Comparison of ENCODE assay signal across 10 cellular contexts in the genomic region with DNA sequence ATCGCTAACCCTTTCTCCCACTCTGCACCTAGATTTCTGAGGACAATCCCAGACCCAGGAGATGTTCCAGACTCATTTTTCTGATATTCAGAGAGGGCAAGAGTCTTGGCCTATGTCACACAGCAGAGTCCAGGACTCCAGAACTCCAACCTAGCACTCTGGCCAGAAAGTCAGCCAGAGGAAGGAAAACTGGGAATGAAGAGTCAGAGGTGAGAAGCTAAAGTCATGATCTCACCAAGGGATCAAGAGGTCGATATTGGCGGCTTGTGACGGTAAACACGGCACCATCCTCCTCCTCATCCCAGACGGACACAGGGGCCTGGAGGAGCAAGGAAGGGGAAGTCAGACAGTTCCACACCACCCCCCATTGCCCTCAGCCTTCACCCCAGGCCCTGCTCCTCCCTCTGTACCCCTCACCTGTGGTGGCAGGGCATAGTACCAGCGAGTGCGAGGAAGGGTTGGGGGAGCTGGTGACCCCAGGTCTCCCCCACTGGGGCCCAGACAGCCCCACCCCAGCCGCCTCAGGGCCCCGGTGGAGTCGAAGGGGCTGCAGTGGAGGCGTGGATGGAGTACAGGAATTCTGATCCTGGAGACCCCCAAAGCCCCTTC. TPM values are rescaled to one million over a fixed set of nuclear protein-coding genes. Genes with fewer than 3 reads are reported as not detected.
DNase-seq lines count a peak whose midpoint lies in the region; ATAC-seq, FAIRE-seq and TF ChIP-seq lines count a peak whose summit lies in the region.
"Had no signal": no experiment of that assay in that cellular context is flagged by ENCODE, and none has a peak within 500 bp of the region (broad histone marks: within the 10 kb centered on the region; RNA-seq: fewer than 3 reads in every experiment).

No MANE protein-coding gene starts in this region.

- peak overlapping the region; percentile 78 for H3K4me3 ChIP-seq in BLaER1
- peak overlapping the region; percentile 50 for H3K4me3 ChIP-seq in NT2/D1 (ENCODE audit: insufficient read length, low read depth)
- peak overlapping the region; percentile 69 to 91 (median 73) for H3K4me3 ChIP-seq in H1 (ENCODE audit: extremely low read depth in 1 of 4, insufficient read depth in 2 of 4, low read depth in 3 of 4, low read length in 4 of 4)

- no peak for FAIRE-seq in H1 (lab: Jason Lieb, UNC)

- H2BK5ac ChIP-seq in H1 (ENCODE audit: low read depth, low read length), result peak overlapping the region; percentile 69; the same call in 1 of the 2 replicates

- TF ChIP-seq EP300 in H1 (IDR thresholded peaks at IDR 0.05; ENCODE audit: borderline replicate concordance in 1 of 2, low read depth in 2 of 2, low read length in 2 of 2), result no peak

- 53% methylated on average over 8 of the region's 12 CpGs; no CpG with 5 or more reads in 1 of the 2 experiments for WGBS in H1 (ENCODE audit: extremely low coverage in 1 of 2, insufficient coverage in 1 of 2, insufficient read length in 1 of 2, insufficient replicate concordance in 2 of 2, low coverage in 1 of 2, low lambda C conversion rate in 2 of 2, missing lambda C conversion rate in 1 of 2), 2 experiments

- no peaks in the 10 kb centered on the region for H3K27me3 Mint-ChIP-seq in neural crest cell (ENCODE audit: low read depth)

- peaks cover 16% of the 10 kb centered on the region for H3K23me2 ChIP-seq in H1 (ENCODE audit: low read depth, low read length)

- POLR2A ChIA-PET in H1 (lab: Charles Lee; ENCODE audit: partially characterized antibody), result interaction anchor here (0.8 to 16.7 kb wide), 10 partner anchors 8 to 325 kb away, joined by 3 to 337 read pairs (median 12); partner anchors contain the start of genes B3GALT4, PFDN6, RPS18 and TAPBP

- peak overlapping the region; percentile 96 for H3K4me2 ChIP-seq in BLaER1
- peak overlapping the region; percentile 34 to 98 for H3K4me2 ChIP-seq in H1 (ENCODE audit: insufficient read depth in 1 of 2, low read depth in 2 of 2, low read length in 2 of 2)

- no peaks in the 10 kb centered on the region for H3K36me3 Mint-ChIP-seq in neural crest cell (ENCODE audit: low read depth)

- no peak overlapping the region for H3K23ac ChIP-seq in H1 (ENCODE audit: insufficient read length)

- H3K27ac ChIP-seq in BLaER1, result peak overlapping the region; percentile 70
- H3K27ac ChIP-seq in H1 (ENCODE audit: low read depth, low read length), result peak overlapping the region; percentile 79

- H2AK5ac ChIP-seq in H1 (ENCODE audit: low read depth, low read length), result 0 out of 2 replicates have a peak overlapping the region, but pooled peaks have one; percentile 20

- H4K8ac ChIP-seq in H1 (ENCODE audit: extremely low read depth, insufficient read depth, low read length), result peak overlapping the region; percentile 75; the same call in 1 of the 2 replicates

- peaks cover 9% of the 10 kb centered on the region; the same call in 1 of the 2 replicates for H3K79me1 ChIP-seq in H1 (ENCODE audit: low read depth, low read length)

- H2BK15ac ChIP-seq in H1 (ENCODE audit: low read length), result 0 out of 2 replicates have a peak overlapping the region, but pooled peaks have one; percentile 40

- H3K4me1 Mint-ChIP-seq in neural crest cell, result peaks cover 39% of the 10 kb centered on the region

- no peak overlapping the region for H3K14ac ChIP-seq in H1 (ENCODE audit: insufficient read length)

- peaks cover 0 to 24% of the 10 kb centered on the region in 2 experiments; a peak in 2 of 4 replicates for H3K79me2 ChIP-seq in H1 (ENCODE audit: control insufficient read depth in 1 of 2, insufficient read depth in 2 of 2, low read length in 2 of 2)

- DNase-seq in NT2/D1 (ENCODE audit: low read depth, low spot score), result no peak
- DNase-seq in H1 (ENCODE audit: low read depth in 1 of 2, low spot score in 2 of 2), result no peak
- DNase-seq in neural crest cell (ENCODE audit: low read depth, low spot score), result no peak
- DNase-seq in NCI-H2196 (lab: John Stamatoyannopoulos, UW; ENCODE audit: unreplicated experiment), result no peak
- DNase-seq in DMS114 treated with DMSO at 0.1 percent for 48 hours (lab: John Stamatoyannopoulos, UW; ENCODE audit: unreplicated experiment), result no peak
- DNase-seq in SHP77 (lab: John Stamatoyannopoulos, UW), result no peak
- DNase-seq: activated CD4-positive, alpha-beta T cell treated with anti-CD3 and anti-CD28 coated beads for 1 hour; midbrain had no signal

- no peaks in the 10 kb centered on the region for H3K9me3 ChIP-seq in BLaER1
- H3K9me3 ChIP-seq in NT2/D1 (ENCODE audit: insufficient read depth, low read length), result no peaks in the 10 kb centered on the region
- no peaks in the 10 kb centered on the region for H3K9me3 ChIP-seq in H1 (ENCODE audit: insufficient read depth in 2 of 2, low read depth in 1 of 2, low read length in 1 of 2)

- peak overlapping the region; percentile 71 for H3K9ac ChIP-seq in BLaER1
- H3K9ac ChIP-seq in NT2/D1 (ENCODE audit: insufficient read length, low read depth), result peak overlapping the region; percentile 70
- peak overlapping the region in 3 of 4 experiments; percentile 54 to 72 (median 59); a peak in 6 of 7 replicates for H3K9ac ChIP-seq in H1 (replicated peaks in 1 of 4; ENCODE audit: extremely low read depth in 1 of 4, low read depth in 3 of 4, low read length in 3 of 4)

- CTCF ChIA-PET in H1 (lab: Charles Lee; ENCODE audit: partially characterized antibody), result interaction anchor here (0.6 to 6.2 kb wide), 10 partner anchors 8 to 363 kb away, joined by 3 to 77 read pairs (median 3); partner anchors contain the start of genes B3GALT4, CUTA, PFDN6 and WDR46

- H3K27ac Mint-ChIP-seq in neural crest cell (ENCODE audit: unreplicated experiment), result no peak overlapping the region

- H3K18ac ChIP-seq in H1 (ENCODE audit: extremely low read depth, low read length), result peak overlapping the region; percentile 62; the same call in 1 of the 2 replicates

- peak overlapping the region; percentile 55 for H4K5ac ChIP-seq in H1 (ENCODE audit: insufficient read length, low read depth, low read length)

- no peak for TF ChIP-seq RAD21 in H1 (IDR thresholded peaks at IDR 0.05 in 1 of 2, conservative IDR thresholded peaks at IDR 0.05 in 1 of 2; ENCODE audit: low read depth in 2 of 2, low read length in 2 of 2)

- no peak for ATAC-seq in GM18861 (IDR thresholded peaks at IDR 0.05; ENCODE audit: unreplicated experiment)

- H3K9me3 Mint-ChIP-seq in neural crest cell, result no peaks in the 10 kb centered on the region

- peak overlapping the region; percentile 71; the same call in 1 of the 2 replicates for H2BK12ac ChIP-seq in H1 (ENCODE audit: low read depth, low read length)

- H3K27me3 ChIP-seq in BLaER1 (no peaks in the 10 kb centered on the region), NT2/D1 (ENCODE audit: insufficient read depth, insufficient read length) (no peaks in the 10 kb centered on the region), H1 (replicated peaks in 1 of 4; ENCODE audit: control insufficient read depth in 3 of 4, extremely low read depth in 1 of 4, insufficient read depth in 3 of 4, low read length in 3 of 4) (no peaks in the 10 kb centered on the region)

- H2BK120ac ChIP-seq in H1 (replicated peaks; ENCODE audit: low read depth, low read length), result no peak overlapping the region

- H3K4ac ChIP-seq in H1 (replicated peaks; ENCODE audit: insufficient read length, low read depth, low read length), result peak overlapping the region; percentile 1

- H2AFZ ChIP-seq in H1 (ENCODE audit: low read length), result no peak overlapping the region

- peaks cover 16% of the 10 kb centered on the region; the same call in 1 of the 2 replicates for H4K20me1 ChIP-seq in BLaER1
- peaks cover 0 to 5% of the 10 kb centered on the region in 2 experiments for H4K20me1 ChIP-seq in H1 (replicated peaks in 1 of 2; ENCODE audit: control insufficient read depth in 1 of 2, insufficient read depth in 2 of 2, low read length in 2 of 2)

- peaks cover 40% of the 10 kb centered on the region for H3K4me1 ChIP-seq in BLaER1
- H3K4me1 ChIP-seq in NT2/D1 (ENCODE audit: insufficient read depth, insufficient read length), result peaks cover 4% of the 10 kb centered on the region
- H3K4me1 ChIP-seq in H1 (replicated peaks in 1 of 4; ENCODE audit: control insufficient read depth in 3 of 4, insufficient read depth in 4 of 4, low read length in 3 of 4), result peaks cover 0 to 6% (median 4%) of the 10 kb centered on the region in 4 experiments; a peak in 6 of 7 replicates

- H3K56ac ChIP-seq in H1 (replicated peaks; ENCODE audit: insufficient read length, low read depth, low read length), result peak overlapping the region; percentile 2

- TF ChIP-seq CTCF in H1 (IDR thresholded peaks at IDR 0.05; ENCODE audit: control extremely low read depth in 1 of 3, insufficient read depth in 1 of 3, low read depth in 1 of 3, low read length in 3 of 3), result no peak
- no peak for TF ChIP-seq CTCF in neural crest cell (conservative IDR thresholded peaks at IDR 0.05)

- TF ChIP-seq POLR2A in H1 (IDR thresholded peaks at IDR 0.05; ENCODE audit: control extremely low read depth in 1 of 2, low read depth in 2 of 2, low read length in 2 of 2), result no peak

- peak overlapping the region; percentile 36 for H4K91ac ChIP-seq in H1 (replicated peaks; ENCODE audit: insufficient read length, low read length)

- no peak overlapping the region for H2BK20ac ChIP-seq in H1 (ENCODE audit: low read length)

- peaks cover 61% of the 10 kb centered on the region for H3K36me3 ChIP-seq in BLaER1
- peaks cover 23% of the 10 kb centered on the region for H3K36me3 ChIP-seq in NT2/D1 (ENCODE audit: insufficient read depth, insufficient read length, low read length)
- peaks cover 5 to 10% (median 8%) of the 10 kb centered on the region in 4 experiments; a peak in 7 of 8 replicates for H3K36me3 ChIP-seq in H1 (ENCODE audit: control insufficient read depth in 2 of 4, insufficient read depth in 4 of 4, low read length in 3 of 4)

- peak overlapping the region; percentile 99 for H3K4me3 Mint-ChIP-seq in neural crest cell

RNA-seq across cellular contexts. Expression of gene RGL2, which starts 1.8 kb away (rescaled TPM):
- total RNA-seq in H1 (2021; fragmentation: NEBNext Ultra II Directional; extraction: Animal tissue kit (Norgen Biotek cat#: 25700)), result 58.1 and 63.2 TPM in 2 replicates
- polyA plus RNA-seq in H1 (2011; rRNA removed), result 80.3 and 124 TPM in 2 replicates
- 80.3 TPM for polyA plus RNA-seq in H1 (2011; cell fraction: cytosol; rRNA removed)
- 500 TPM for polyA plus RNA-seq in H1 (2011; cell fraction: nucleus; rRNA removed)
- 49.4 to 72.6 TPM (median 63.7 TPM) in 4 replicates for polyA plus RNA-seq in H1 (2012, experiment 1 of 2)
- polyA plus RNA-seq in H1 (2012, experiment 2 of 2), result 56.9 TPM
- polyA plus RNA-seq in H1 (2013, experiment 1 of 2), result 61.3 TPM
- polyA plus RNA-seq in H1 (2013, experiment 2 of 2), result 57.1 TPM
- polyA minus RNA-seq in H1 (2011; rRNA and poly(A)+ RNA removed), result 60.1 and 67.6 TPM in 2 replicates
- 32.1 TPM for polyA minus RNA-seq in H1 (2011; cell fraction: cytosol; rRNA and poly(A)+ RNA removed)
- polyA minus RNA-seq in H1 (2011; cell fraction: nucleus; rRNA and poly(A)+ RNA removed), result 89.6 TPM
- total RNA-seq in neural crest cell, result 51.9 and 56.0 TPM in 2 replicates

RNA-seq across cellular contexts. Expression of gene PFDN6, which starts 7.5 kb away (rescaled TPM):
- 93.3 and 95.7 TPM in 2 replicates for total RNA-seq in H1 (2021; fragmentation: NEBNext Ultra II Directional; extraction: Animal tissue kit (Norgen Biotek cat#: 25700))
- 32.0 and 33.5 TPM in 2 replicates for polyA plus RNA-seq in H1 (2011; rRNA removed)
- 71.5 TPM for polyA plus RNA-seq in H1 (2011; cell fraction: cytosol; rRNA removed)
- polyA plus RNA-seq in H1 (2011; cell fraction: nucleus; rRNA removed), result 51.7 TPM
- 122 to 163 TPM (median 157 TPM) in 4 replicates for polyA plus RNA-seq in H1 (2012, experiment 1 of 2)
- 109 TPM for polyA plus RNA-seq in H1 (2012, experiment 2 of 2)
- 69.3 TPM for polyA plus RNA-seq in H1 (2013, experiment 1 of 2)
- 75.8 TPM for polyA plus RNA-seq in H1 (2013, experiment 2 of 2)
- 16.3 and 18.6 TPM in 2 replicates for polyA minus RNA-seq in H1 (2011; rRNA and poly(A)+ RNA removed)
- polyA minus RNA-seq in H1 (2011; cell fraction: cytosol; rRNA and poly(A)+ RNA removed), result 22.9 TPM
- polyA minus RNA-seq in H1 (2011; cell fraction: nucleus; rRNA and poly(A)+ RNA removed), result 23.2 TPM
- 54.9 and 61.4 TPM in 2 replicates for total RNA-seq in neural crest cell

RNA-seq across cellular contexts. Expression of gene WDR46, which starts 7.9 kb away (rescaled TPM):
- 91.0 and 99.4 TPM in 2 replicates for total RNA-seq in H1 (2021; fragmentation: NEBNext Ultra II Directional; extraction: Animal tissue kit (Norgen Biotek cat#: 25700))
- polyA plus RNA-seq in H1 (2011; rRNA removed), result 69.7 and 71.3 TPM in 2 replicates
- polyA plus RNA-seq in H1 (2011; cell fraction: cytosol; rRNA removed), result 78.1 TPM
- polyA plus RNA-seq in H1 (2011; cell fraction: nucleus; rRNA removed), result 118 TPM
- 79.6 to 117 TPM (median 101 TPM) in 4 replicates for polyA plus RNA-seq in H1 (2012, experiment 1 of 2)
- polyA plus RNA-seq in H1 (2012, experiment 2 of 2), result 79.5 TPM
- polyA plus RNA-seq in H1 (2013, experiment 1 of 2), result 99.8 TPM
- 97.1 TPM for polyA plus RNA-seq in H1 (2013, experiment 2 of 2)
- polyA minus RNA-seq in H1 (2011; rRNA and poly(A)+ RNA removed), result 102 and 111 TPM in 2 replicates
- 82.9 TPM for polyA minus RNA-seq in H1 (2011; cell fraction: cytosol; rRNA and poly(A)+ RNA removed)
- 56.9 TPM for polyA minus RNA-seq in H1 (2011; cell fraction: nucleus; rRNA and poly(A)+ RNA removed)
- 54.5 and 60.6 TPM in 2 replicates for total RNA-seq in neural crest cell

RNA-seq across cellular contexts. Expression of gene TAPBP, which starts 17.0 kb away (rescaled TPM):
- total RNA-seq in H1 (2021; fragmentation: NEBNext Ultra II Directional; extraction: Animal tissue kit (Norgen Biotek cat#: 25700)), result 33.5 and 35.4 TPM in 2 replicates
- polyA plus RNA-seq in H1 (2011; rRNA removed), result 24.5 and 28.9 TPM in 2 replicates
- polyA plus RNA-seq in H1 (2011; cell fraction: cytosol; rRNA removed), result 9.1 TPM
- 19.7 TPM for polyA plus RNA-seq in H1 (2011; cell fraction: nucleus; rRNA removed)
- 18.0 to 28.5 TPM (median 23.0 TPM) in 4 replicates for polyA plus RNA-seq in H1 (2012, experiment 1 of 2)
- 15.3 TPM for polyA plus RNA-seq in H1 (2012, experiment 2 of 2)
- 44.2 TPM for polyA plus RNA-seq in H1 (2013, experiment 1 of 2)
- polyA plus RNA-seq in H1 (2013, experiment 2 of 2), result 52.6 TPM
- polyA minus RNA-seq in H1 (2011; rRNA and poly(A)+ RNA removed), result 11.9 and 16.1 TPM in 2 replicates
- 18.5 TPM for polyA minus RNA-seq in H1 (2011; cell fraction: cytosol; rRNA and poly(A)+ RNA removed)
- polyA minus RNA-seq in H1 (2011; cell fraction: nucleus; rRNA and poly(A)+ RNA removed), result 11.9 TPM
- total RNA-seq in neural crest cell, result 15.4 and 16.2 TPM in 2 replicates

RNA-seq across cellular contexts. Expression of gene B3GALT4, which starts 20.0 kb away (rescaled TPM):
- 3.0 and 4.2 TPM in 2 replicates for total RNA-seq in H1 (2021; fragmentation: NEBNext Ultra II Directional; extraction: Animal tissue kit (Norgen Biotek cat#: 25700))
- 2.2 and 3.2 TPM in 2 replicates for polyA plus RNA-seq in H1 (2011; rRNA removed)
- polyA plus RNA-seq in H1 (2011; cell fraction: cytosol; rRNA removed), result 2.2 TPM
- polyA plus RNA-seq in H1 (2011; cell fraction: nucleus; rRNA removed), result 3.3 TPM
- polyA plus RNA-seq in H1 (2012, experiment 1 of 2), result 1.9 to 2.4 TPM (median 2.1 TPM) in 4 replicates
- polyA plus RNA-seq in H1 (2012, experiment 2 of 2), result 1.9 TPM
- polyA plus RNA-seq in H1 (2013, experiment 1 of 2), result 1.8 TPM
- polyA plus RNA-seq in H1 (2013, experiment 2 of 2), result 1.6 TPM
- polyA minus RNA-seq in H1 (2011; rRNA and poly(A)+ RNA removed), result 2.4 and 2.7 TPM in 2 replicates
- 3.4 TPM for polyA minus RNA-seq in H1 (2011; cell fraction: cytosol; rRNA and poly(A)+ RNA removed)
- 13.2 TPM for polyA minus RNA-seq in H1 (2011; cell fraction: nucleus; rRNA and poly(A)+ RNA removed)
- total RNA-seq in neural crest cell, result 2.0 and 2.8 TPM in 2 replicates
